Comparison of ENCODE assay signal across 22 cellular contexts in genomic region chr17:46832306-46832895, GRCh38. TPM values are rescaled to one million over a fixed set of nuclear protein-coding genes. Genes with fewer than 3 reads are reported as not detected.
DNase-seq lines count a peak whose midpoint lies in the region; ATAC-seq and TF ChIP-seq lines count a peak whose summit lies in the region.
"Had no signal": no experiment of that assay in that cellular context is flagged by ENCODE, and none has a peak within 500 bp of the region (broad histone marks: within the 10 kb centered on the region; RNA-seq: fewer than 3 reads in every experiment).

No MANE protein-coding gene starts in this region.

- H3K9ac ChIP-seq in NT2/D1 (ENCODE audit: insufficient read length, low read depth) (peak overlapping the region; percentile 46), endodermal cell (ENCODE audit: extremely low read depth, low read length, poor library complexity, severe bottlenecking) (no peak overlapping the region), SK-N-SH (no peak overlapping the region)

- TF ChIP-seq CTCF in endodermal cell (conservative IDR thresholded peaks at IDR 0.05) (no peak), nephron progenitor cell (IDR thresholded peaks at IDR 0.05) (no peak), mucosa of descending colon (IDR thresholded peaks at IDR 0.05) (no peak), suprapubic skin (IDR thresholded peaks at IDR 0.05) (no peak), SK-N-SH (IDR thresholded peaks at IDR 0.05) (no peak)

- no peak overlapping the region for H3K4me2 ChIP-seq in SK-N-SH
- H3K4me2 ChIP-seq: A549 had no signal

- peak; percentile 45 for DNase-seq in ELF-1 (ENCODE audit: low read depth, low spot score)
- no peak for DNase-seq in NT2/D1 (ENCODE audit: low read depth, low spot score)
- DNase-seq in endodermal cell, result peak; percentile 86
- no peak for DNase-seq in nephron progenitor cell
- no peak for DNase-seq in mucosa of descending colon
- DNase-seq in suprapubic skin (ENCODE audit: low spot score in 2 of 2), result no peak
- no peak for DNase-seq in SK-N-SH
- DNase-seq: activated CD4-positive, CD25-positive, alpha-beta regulatory T cell treated with anti-CD3 and anti-CD28 coated beads, Interleukin-2, amount 50 U/mL, for 72 hours; activated CD8-positive, alpha-beta memory T cell treated with anti-CD3 and anti-CD28 coated beads for 24 hours; activated naive CD4-positive, alpha-beta T cell treated with anti-CD3 and anti-CD28 coated beads, Interleukin-2, amount 10 ng/mL, durations not matched to agents 7 days and 5 days; activated T-cell treated with anti-CD3 and anti-CD28 coated beads, Interleukin-2, amount 50 U/mL, for 4 hours; central memory CD4-positive, alpha-beta T cell; glutamatergic neuron; NCI-H187; ovary; RPMI8226; stimulated activated CD8-positive, alpha-beta memory T cell treated with anti-CD3 and anti-CD28 coated beads, Interleukin-4, amount 100 ng/mL, for 48 hours had no signal

- H3K27ac ChIP-seq in endodermal cell (ENCODE audit: low read depth, low read length), result peak overlapping the region; percentile 94
- no peak overlapping the region for H3K27ac ChIP-seq in suprapubic skin
- H3K27ac ChIP-seq in SK-N-SH (ENCODE audit: low read depth in 2 of 2, low read length in 1 of 2), result no peak overlapping the region
- H3K27ac ChIP-seq: A549, ovary had no signal

- no peaks in the 10 kb centered on the region for H3F3A ChIP-seq in SK-N-SH (replicated peaks; ENCODE audit: insufficient read depth)

- TF ChIP-seq POLR2A in suprapubic skin (IDR thresholded peaks at IDR 0.05), result no peak

- H3K9me3 Mint-ChIP-seq in endodermal cell (no peaks in the 10 kb centered on the region), nephron progenitor cell (no peaks in the 10 kb centered on the region)
- H3K9me3 Mint-ChIP-seq: activated naive CD4-positive, alpha-beta T cell treated with anti-CD3 and anti-CD28 coated beads, Interleukin-2, amount 10 ng/mL, durations not matched to agents 7 days and 5 days; activated T-cell treated with anti-CD3 and anti-CD28 coated beads, Interleukin-2, amount 50 U/mL, for 4 hours had no signal

- H3K36me3 ChIP-seq in NT2/D1 (ENCODE audit: insufficient read depth, insufficient read length, low read length) (no peaks in the 10 kb centered on the region), endodermal cell (ENCODE audit: control insufficient read depth, insufficient read depth, low read length) (no peaks in the 10 kb centered on the region), mucosa of descending colon (ENCODE audit: low read depth) (no peaks in the 10 kb centered on the region), suprapubic skin (no peaks in the 10 kb centered on the region), SK-N-SH (replicated peaks in 1 of 2; ENCODE audit: control insufficient read depth in 1 of 2, insufficient read depth in 2 of 2, low read length in 1 of 2) (no peaks in the 10 kb centered on the region)
- H3K36me3 ChIP-seq: ovary had no signal

- H3K27me3 Mint-ChIP-seq in endodermal cell (ENCODE audit: insufficient read depth), result peaks cover 3% of the 10 kb centered on the region
- peaks cover 28% of the 10 kb centered on the region for H3K27me3 Mint-ChIP-seq in nephron progenitor cell (ENCODE audit: low read depth, poor library complexity)

- H3K4me3 Mint-ChIP-seq in endodermal cell, result peak overlapping the region; percentile 38
- H3K4me3 Mint-ChIP-seq in nephron progenitor cell, result no peak overlapping the region
- H3K4me3 Mint-ChIP-seq: activated naive CD4-positive, alpha-beta T cell treated with anti-CD3 and anti-CD28 coated beads, Interleukin-2, amount 10 ng/mL, durations not matched to agents 7 days and 5 days; activated T-cell treated with anti-CD3 and anti-CD28 coated beads, Interleukin-2, amount 50 U/mL, for 4 hours had no signal

- 34 to 35% methylated on average over 8 to 12 of the region's 13 CpGs for WGBS in endodermal cell (ENCODE audit: insufficient coverage in 1 of 2, insufficient read length in 1 of 2), 2 experiments
- WGBS in suprapubic skin, result 70% methylated on average over 7 of the region's 13 CpGs
- 90% methylated on average over 13 of the region's 13 CpGs for WGBS in SK-N-SH (ENCODE audit: low lambda C conversion rate)

- H3K9me3 ChIP-seq in NT2/D1 (ENCODE audit: insufficient read depth, low read length), result no peaks in the 10 kb centered on the region
- H3K9me3 ChIP-seq in endodermal cell (ENCODE audit: control insufficient read depth, low read length), result no peaks in the 10 kb centered on the region
- no peaks in the 10 kb centered on the region for H3K9me3 ChIP-seq in mucosa of descending colon
- H3K9me3 ChIP-seq in suprapubic skin, result no peaks in the 10 kb centered on the region
- no peaks in the 10 kb centered on the region for H3K9me3 ChIP-seq in SK-N-SH
- H3K9me3 ChIP-seq: A549, ovary had no signal

- no peak for TF ChIP-seq RAD21 in SK-N-SH (IDR thresholded peaks at IDR 0.05; ENCODE audit: low read length)

- H3K4me1 Mint-ChIP-seq in endodermal cell (peaks cover 34% of the 10 kb centered on the region), nephron progenitor cell (peaks cover 36% of the 10 kb centered on the region)
- H3K4me1 Mint-ChIP-seq: activated naive CD4-positive, alpha-beta T cell treated with anti-CD3 and anti-CD28 coated beads, Interleukin-2, amount 10 ng/mL, durations not matched to agents 7 days and 5 days had no signal

- intact Hi-C loops in mucosa of descending colon (cut with DNase I, micrococcal nuclease), result no loop called here

- CTCF ChIA-PET in SK-N-SH (lab: Yijun Ruan, JAX), result interaction anchor here (0.5 to 6.5 kb wide), 6 partner anchors 8 to 109 kb away, joined by 3 to 115 read pairs (median 62); no protein-coding TSS in a partner anchor

- H3K9me2 ChIP-seq in SK-N-SH, result no peaks in the 10 kb centered on the region

- H3K4me3 ChIP-seq in NT2/D1 (ENCODE audit: insufficient read length, low read depth), result no peak overlapping the region
- no peak overlapping the region for H3K4me3 ChIP-seq in endodermal cell (ENCODE audit: low read length)
- H3K4me3 ChIP-seq in mucosa of descending colon, result no peak overlapping the region
- no peak overlapping the region for H3K4me3 ChIP-seq in suprapubic skin
- no peak overlapping the region for H3K4me3 ChIP-seq in SK-N-SH (ENCODE audit: low read depth in 2 of 2, low read length in 1 of 2)
- H3K4me3 ChIP-seq: A549, ovary had no signal

- H3K27ac Mint-ChIP-seq in endodermal cell (no peak overlapping the region), nephron progenitor cell (peak overlapping the region; percentile 77)

- no peaks in the 10 kb centered on the region for H4K20me1 ChIP-seq in SK-N-SH (ENCODE audit: insufficient read depth)

- peaks cover 30% of the 10 kb centered on the region for H3K4me1 ChIP-seq in NT2/D1 (ENCODE audit: insufficient read depth, insufficient read length)
- H3K4me1 ChIP-seq in endodermal cell (ENCODE audit: control insufficient read depth, insufficient read depth, low read length), result peaks cover 15% of the 10 kb centered on the region
- H3K4me1 ChIP-seq in mucosa of descending colon (ENCODE audit: low read depth), result no peaks in the 10 kb centered on the region
- H3K4me1 ChIP-seq in suprapubic skin, result peaks cover 7% of the 10 kb centered on the region
- H3K4me1 ChIP-seq in SK-N-SH (ENCODE audit: control insufficient read depth in 1 of 2, insufficient read depth in 2 of 2, low read depth in 1 of 2, low read length in 1 of 2), result peaks cover 0 to 8% of the 10 kb centered on the region in 2 experiments; a peak in 2 of 4 replicates
- H3K4me1 ChIP-seq: A549 had no signal

- H2AFZ ChIP-seq in SK-N-SH (ENCODE audit: low read depth), result no peak overlapping the region

- no peaks in the 10 kb centered on the region for H3K79me2 ChIP-seq in SK-N-SH (ENCODE audit: insufficient read depth)

- POLR2A ChIA-PET in SK-N-SH (lab: Yijun Ruan, JAX), result no interaction called here

- ATAC-seq in mucosa of descending colon, result no peak
- no peak for ATAC-seq in GM18861 (IDR thresholded peaks at IDR 0.05; ENCODE audit: unreplicated experiment)
- ATAC-seq: A549; activated T-cell treated with anti-CD3 and anti-CD28 coated beads, Interleukin-2, amount 50 U/mL, for 4 hours had no signal

- no peak for TF ChIP-seq EP300 in suprapubic skin (IDR thresholded peaks at IDR 0.05)
- TF ChIP-seq EP300 in SK-N-SH (IDR thresholded peaks at IDR 0.05; ENCODE audit: borderline replicate concordance in 1 of 2, low read depth in 1 of 2, low read length in 1 of 2), result no peak

- H3K27me3 ChIP-seq in NT2/D1 (ENCODE audit: insufficient read depth, insufficient read length), result peaks cover 39% of the 10 kb centered on the region
- no peaks in the 10 kb centered on the region for H3K27me3 ChIP-seq in endodermal cell (ENCODE audit: control insufficient read depth, insufficient read depth, low read length, poor library complexity, severe bottlenecking)
- H3K27me3 ChIP-seq in suprapubic skin, result peaks cover 3% of the 10 kb centered on the region
- H3K27me3 ChIP-seq in SK-N-SH (ENCODE audit: insufficient read depth), result no peaks in the 10 kb centered on the region
- H3K27me3 ChIP-seq: ovary had no signal

- no peaks in the 10 kb centered on the region for H3K36me3 Mint-ChIP-seq in endodermal cell (ENCODE audit: low read depth)
- no peaks in the 10 kb centered on the region for H3K36me3 Mint-ChIP-seq in nephron progenitor cell (ENCODE audit: low read depth)
- H3K36me3 Mint-ChIP-seq: activated naive CD4-positive, alpha-beta T cell treated with anti-CD3 and anti-CD28 coated beads, Interleukin-2, amount 10 ng/mL, durations not matched to agents 7 days and 5 days had no signal

RNA-seq across cellular contexts. Expression of gene WNT3, which starts 13.9 kb away (rescaled TPM):
- 10 to 100 TPM; 19.9 to 21.8 TPM for total RNA-seq in endodermal cell
- polyA plus RNA-seq in endodermal cell (2013, experiment 1 of 2), result 51.2 TPM
- 42.1 TPM for polyA plus RNA-seq in endodermal cell (2013, experiment 2 of 2)
- total RNA-seq in mucosa of descending colon, result 1 to 10 TPM in 1 of 3 donors, under 1 TPM in 2; 0.29 to 1.1 (median 0.41) TPM
- total RNA-seq in suprapubic skin, result 10 to 100 TPM; 39.3 to 84.9 (median 61.7) TPM
- 5.3 and 7.6 TPM in 2 replicates for polyA plus RNA-seq in SK-N-SH (2012; rRNA removed)
- polyA plus RNA-seq in SK-N-SH (2012; cell fraction: cytosol; rRNA removed), result 3.7 and 4.9 TPM in 2 replicates
- polyA plus RNA-seq in SK-N-SH (2012; cell fraction: nucleus; rRNA removed), result 13.4 and 18.7 TPM in 2 replicates

RNA-seq across cellular contexts. Expression of gene WNT9B, which starts 19.0 kb away (rescaled TPM):
- total RNA-seq in endodermal cell (under 1 TPM in 1 of 2 donors, not detected in 1; 0.33 TPM), mucosa of descending colon (under 1 TPM in 1 of 3 donors, not detected in 2; 0.22 TPM), suprapubic skin (1 to 10 TPM; 3.6 to 8.3 (median 4.5) TPM)
- polyA plus RNA-seq in endodermal cell (2013, experiment 1 of 2), result 2.4 TPM
- polyA plus RNA-seq in endodermal cell (2013, experiment 2 of 2), result 2.1 TPM
- not detected in 2 replicates for polyA plus RNA-seq in SK-N-SH (2012; rRNA removed)
- polyA plus RNA-seq in SK-N-SH (2012; cell fraction: cytosol; rRNA removed), result not detected in 2 replicates
- polyA plus RNA-seq in SK-N-SH (2012; cell fraction: nucleus; rRNA removed), result not detected in 2 replicates
- total RNA-seq: activated T-cell treated with anti-CD3 and anti-CD28 coated beads, Interleukin-2, amount 50 U/mL, for 4 hours; fibroblast of lung; NCI-H460 had no signal
- polyA plus RNA-seq: BJ, fibroblast of lung had no signal

Comparison
In these comparisons a context has a peak if more than half of its experiments do, and no peak if none do; other contexts are left out.
1. DNase-seq: peak in ELF-1 (single experiment) and endodermal cell (single experiment); none in NT2/D1 (single experiment), nephron progenitor cell (single experiment), mucosa of descending colon (0 of 3), suprapubic skin (0 of 2) and SK-N-SH (single experiment).
2. RNA of gene WNT3, which starts 13.9 kb away (total RNA-seq): 39.3 to 84.9 TPM in suprapubic skin and 19.9 to 21.8 TPM in endodermal cell; 0.29 to 1.1 TPM in mucosa of descending colon; every median in the first group is over 10 times any median in the second.